ENCODE assay signal across 9 cellular contexts in the genomic region with DNA sequence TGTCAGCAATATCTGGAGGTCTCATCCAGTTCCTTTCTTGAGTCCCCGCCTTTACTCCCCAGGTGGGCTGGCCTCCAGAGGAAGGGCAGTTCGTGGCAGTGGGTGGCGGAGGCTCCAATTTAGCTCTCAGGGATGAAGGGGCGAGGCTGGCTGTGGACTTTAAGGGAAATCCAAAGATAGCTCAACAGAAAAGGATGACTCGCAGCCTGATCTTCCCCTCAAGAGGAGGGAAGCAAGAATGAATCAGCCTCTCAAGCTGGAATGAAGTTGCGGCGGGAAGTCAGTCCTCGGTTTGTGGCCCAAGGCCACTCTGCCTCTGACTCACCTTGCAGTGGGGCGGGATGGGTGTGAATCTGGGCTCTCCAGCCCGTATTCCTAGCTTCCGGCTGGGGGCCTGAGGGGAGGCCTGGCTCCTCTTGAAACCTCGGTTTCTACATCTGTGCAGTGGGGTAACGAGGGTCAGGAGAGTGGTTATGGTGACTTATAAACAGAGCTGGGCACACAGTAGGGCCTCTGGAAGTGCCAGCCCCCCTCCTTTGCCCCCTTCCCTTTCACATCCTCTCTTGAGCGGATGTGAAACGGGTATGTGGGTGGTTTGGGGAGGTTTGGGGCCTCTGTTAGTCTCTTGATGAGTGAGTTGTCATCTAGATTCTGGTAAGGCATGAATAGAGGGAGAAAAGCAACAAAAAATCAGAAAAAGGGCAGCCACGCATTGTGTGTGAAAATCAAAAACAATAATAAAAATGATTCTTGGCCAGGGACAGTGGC. TPM values are rescaled to one million over a fixed set of nuclear protein-coding genes. Genes with fewer than 3 reads are reported as not detected.
A peak's percentile ranks its signal among the peaks of the same experiment; 100 is the strongest.
DNase-seq lines count a peak whose midpoint lies in the region; ATAC-seq and TF ChIP-seq lines count a peak whose summit lies in the region.
"Had no signal": no experiment of that assay in that cellular context is flagged by ENCODE, and none has a peak within 500 bp of the region (broad histone marks: within the 10 kb centered on the region; RNA-seq: fewer than 3 reads in every experiment).

No MANE protein-coding gene starts in this region.

- H3K27ac ChIP-seq in muscle layer of duodenum (ENCODE audit: low read length) (peak overlapping the region; percentile 56), stomach (peak overlapping the region; percentile 32 to 79 (median 66))

- H3K36me3 ChIP-seq in muscle layer of duodenum (ENCODE audit: control insufficient read depth in 1 of 2, insufficient read depth in 2 of 2, low read length in 2 of 2) (no peaks in the 10 kb centered on the region), stomach (peaks cover 0 to 15% (median 6%) of the 10 kb centered on the region in 4 donors)

- intact Hi-C loops in MCF 10A (cut with micrococcal nuclease): loop anchor here (10.0 kb wide), 1 partner anchor 980 kb away; a partner anchor contains a TSS
- intact Hi-C loops in stomach (cut with DNase I; ENCODE audit: low total_unique reads): no loop called here

- H3K9me3 Mint-ChIP-seq in MCF 10A (ENCODE audit: unreplicated experiment): no peaks in the 10 kb centered on the region
- no peaks in the 10 kb centered on the region for H3K9me3 Mint-ChIP-seq in mesothelial cell of epicardium

- H3K27ac Mint-ChIP-seq in MCF 10A (ENCODE audit: low read depth, unreplicated experiment): peak overlapping the region; percentile 75
- no peak overlapping the region for H3K27ac Mint-ChIP-seq in mesothelial cell of epicardium

- no TSS peak for BruUV-seq in MCF 10A (replicated peaks; lab: Mats Ljungman, UMichigan)

- H3K9me3 ChIP-seq in muscle layer of duodenum (ENCODE audit: control insufficient read depth in 1 of 2, low read length in 2 of 2) (no peaks in the 10 kb centered on the region), stomach (no peaks in the 10 kb centered on the region)

- H3K4me1 Mint-ChIP-seq in MCF 10A (ENCODE audit: insufficient read depth, unreplicated experiment) (peaks cover 47% of the 10 kb centered on the region), mesothelial cell of epicardium (no peaks in the 10 kb centered on the region)

- H3K4me1 ChIP-seq in muscle layer of duodenum (ENCODE audit: control insufficient read depth in 1 of 2, insufficient read depth in 2 of 2, low read length in 2 of 2) (peaks cover 0 to 5% of the 10 kb centered on the region in 2 donors), stomach (peaks cover 0 to 64% (median 19%) of the 10 kb centered on the region in 4 donors)

- no peak for TF ChIP-seq CTCF in MCF 10A (IDR thresholded peaks at IDR 0.05; ENCODE audit: unreplicated experiment)
- TF ChIP-seq CTCF in stomach (IDR thresholded peaks at IDR 0.05): no peak
- no peak for TF ChIP-seq CTCF in mesothelial cell of epicardium (IDR thresholded peaks at IDR 0.05; ENCODE audit: unreplicated experiment)

- POLR2A ChIA-PET in MCF 10A (lab: Yijun Ruan, JAX): interaction anchor here (1.6 to 20.1 kb wide), 5 partner anchors 12 to 97 kb away, joined by 4 to 409 read pairs (median 15); a partner anchor contains a TSS

- ATAC-seq in GM19463 (IDR thresholded peaks at IDR 0.05; ENCODE audit: unreplicated experiment) (peak; percentile 65), HG03520 (IDR thresholded peaks at IDR 0.05; ENCODE audit: unreplicated experiment) (peak; percentile 67)

- CTCF ChIA-PET in MCF 10A (lab: Yijun Ruan, JAX): interaction anchor here (0.5 to 6.9 kb wide), 13 partner anchors 8 to 537 kb away, joined by 3 to 71 read pairs (median 5); a partner anchor contains a TSS

- DNase-seq in Ammon's horn (ENCODE audit: low spot score): peak; percentile 24
- DNase-seq in UCSD-AML1 (lab: John Stamatoyannopoulos, UW; ENCODE audit: unreplicated experiment): peak; percentile 73
- peak; percentile 99 for DNase-seq in MCF 10A (ENCODE audit: unreplicated experiment)
- DNase-seq in stomach: peak; percentile 57
- DNase-seq in mesothelial cell of epicardium (ENCODE audit: low spot score in 2 of 2, unreplicated experiment in 2 of 2): no peak

- TF ChIP-seq EP300 in stomach (IDR thresholded peaks at IDR 0.05): no peak

- H3K36me3 Mint-ChIP-seq in MCF 10A (ENCODE audit: insufficient read depth, unreplicated experiment): peaks cover 51% of the 10 kb centered on the region
- H3K36me3 Mint-ChIP-seq in mesothelial cell of epicardium: no peaks in the 10 kb centered on the region

- no peak for TF ChIP-seq POLR2A in stomach (IDR thresholded peaks at IDR 0.05)

- no peak overlapping the region for H3K4me3 ChIP-seq in muscle layer of duodenum (ENCODE audit: low read depth in 1 of 2, low read length in 2 of 2)
- H3K4me3 ChIP-seq in stomach: no peak overlapping the region

- H3K27me3 ChIP-seq in muscle layer of duodenum (ENCODE audit: low read depth, low read length): no peaks in the 10 kb centered on the region
- no peaks in the 10 kb centered on the region for H3K27me3 ChIP-seq in stomach

- H3K4me3 Mint-ChIP-seq in MCF 10A (ENCODE audit: unreplicated experiment) (peak overlapping the region; percentile 15), mesothelial cell of epicardium (no peak overlapping the region)

- H3K27me3 Mint-ChIP-seq in MCF 10A (ENCODE audit: insufficient read depth, unreplicated experiment) (no peaks in the 10 kb centered on the region), mesothelial cell of epicardium (ENCODE audit: low read depth) (no peaks in the 10 kb centered on the region)

- 49 to 72% (median 57%) methylated on average over 16 of the region's 16 CpGs for WGBS in stomach, 5 donors

RNA-seq across cellular contexts. Expression of a gene that starts 10.5 kb away (rescaled TPM):
- 76.0 and 76.4 TPM in 2 replicates for total RNA-seq in MCF 10A (2022)
- total RNA-seq in stomach: 10 to 100 TPM in 3 of 5 donors, 1 to 10 TPM in 2; 3.5 to 59.4 (median 11.3) TPM
- polyA plus RNA-seq in stomach: 10 to 100 TPM; 11.8 to 27.9 (median 22.1) TPM
- total RNA-seq in mesothelial cell of epicardium: 65.8 to 75.7 TPM (median 73.2 TPM) in 3 replicates

RNA-seq across cellular contexts. Expression of a gene that starts 15.5 kb away (rescaled TPM):
- total RNA-seq in MCF 10A (2022): 34.2 and 45.9 TPM in 2 replicates
- 100 to 1,000 TPM in 1 of 5 donors, 10 to 100 TPM in 3, 1 to 10 TPM in 1; 3.1 to 222 (median 32.7) TPM for total RNA-seq in stomach
- 10 to 100 TPM in 1 of 3 donors, 1 to 10 TPM in 2; 7.6 to 22.4 (median 8.6) TPM for polyA plus RNA-seq in stomach
- 5.4 to 6.4 TPM (median 6.1 TPM) in 3 replicates for total RNA-seq in mesothelial cell of epicardium

RNA-seq across cellular contexts. Expression of a gene that starts 37.0 kb away (rescaled TPM):
- total RNA-seq in MCF 10A (2022) (0.21 and 0.47 TPM in 2 replicates), stomach (under 1 TPM in 1 of 5 donors, not detected in 4; 0.43 TPM), mesothelial cell of epicardium (0.27 to 0.57 TPM (median 0.33 TPM) in 3 replicates)
- polyA plus RNA-seq in stomach: 1 to 10 TPM in 2 of 3 donors, under 1 TPM in 1; 0.61 to 3.9 (median 2.6) TPM

RNA-seq across cellular contexts. Expression of a gene that starts 49.4 kb away (rescaled TPM):
- total RNA-seq in MCF 10A (2022) (not detected in 2 replicates), stomach (not detected), mesothelial cell of epicardium (not detected in 3 replicates)
- polyA plus RNA-seq in stomach: not detected
- total RNA-seq: H1 had no signal
- polyA plus RNA-seq: H1 had no signal

Comparison
In these comparisons a context has a peak if more than half of its experiments do, and no peak if none do; other contexts are left out.
1. DNase-seq: peak in Ammon's horn (single experiment), UCSD-AML1 (single experiment), MCF 10A (single experiment) and stomach (single experiment); none in mesothelial cell of epicardium (0 of 2).